ENCODE assay signal across 1 cellular context in the genomic region with DNA sequence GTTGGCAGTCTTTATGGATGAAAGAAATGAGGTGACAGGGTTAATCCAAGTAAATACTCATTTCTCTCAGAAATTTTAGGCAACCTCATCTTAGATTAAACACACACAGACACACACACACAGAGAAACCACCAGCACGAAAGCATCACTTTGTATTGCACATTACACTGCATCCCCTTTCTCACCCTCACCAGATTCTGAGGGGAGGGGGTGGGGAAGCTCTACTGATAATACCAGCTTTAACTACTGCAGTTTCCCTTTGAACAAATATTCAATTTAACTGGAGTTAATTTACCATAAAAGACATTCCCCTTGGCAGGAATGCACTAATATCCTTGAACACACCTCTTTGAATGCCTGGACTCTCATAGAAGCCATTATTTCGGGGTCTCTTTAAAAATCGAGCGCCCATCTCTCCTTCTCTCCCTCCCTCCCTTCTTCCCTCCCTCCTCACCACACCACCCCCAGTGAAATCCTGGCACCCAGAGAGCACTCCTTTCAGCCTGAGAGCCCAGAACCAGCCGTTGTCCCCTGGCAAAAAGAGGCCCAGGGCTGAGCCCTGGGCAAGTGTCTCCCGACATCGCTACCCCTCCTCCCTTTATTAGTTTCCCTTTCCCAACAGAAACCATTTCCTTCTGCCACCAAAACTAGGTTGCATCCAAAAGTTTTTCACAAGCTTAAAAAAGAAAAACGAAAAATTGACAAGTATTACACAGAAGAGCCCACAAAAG.
TF ChIP-seq lines count a peak whose summit lies in the region.

No MANE protein-coding gene starts in this region.

TF ChIP-seq in HepG2, 621 proteins besides CTCF, POLR2A, EP300 and RAD21 (continued from another document):
- TF ChIP-seq, protein P1, sequence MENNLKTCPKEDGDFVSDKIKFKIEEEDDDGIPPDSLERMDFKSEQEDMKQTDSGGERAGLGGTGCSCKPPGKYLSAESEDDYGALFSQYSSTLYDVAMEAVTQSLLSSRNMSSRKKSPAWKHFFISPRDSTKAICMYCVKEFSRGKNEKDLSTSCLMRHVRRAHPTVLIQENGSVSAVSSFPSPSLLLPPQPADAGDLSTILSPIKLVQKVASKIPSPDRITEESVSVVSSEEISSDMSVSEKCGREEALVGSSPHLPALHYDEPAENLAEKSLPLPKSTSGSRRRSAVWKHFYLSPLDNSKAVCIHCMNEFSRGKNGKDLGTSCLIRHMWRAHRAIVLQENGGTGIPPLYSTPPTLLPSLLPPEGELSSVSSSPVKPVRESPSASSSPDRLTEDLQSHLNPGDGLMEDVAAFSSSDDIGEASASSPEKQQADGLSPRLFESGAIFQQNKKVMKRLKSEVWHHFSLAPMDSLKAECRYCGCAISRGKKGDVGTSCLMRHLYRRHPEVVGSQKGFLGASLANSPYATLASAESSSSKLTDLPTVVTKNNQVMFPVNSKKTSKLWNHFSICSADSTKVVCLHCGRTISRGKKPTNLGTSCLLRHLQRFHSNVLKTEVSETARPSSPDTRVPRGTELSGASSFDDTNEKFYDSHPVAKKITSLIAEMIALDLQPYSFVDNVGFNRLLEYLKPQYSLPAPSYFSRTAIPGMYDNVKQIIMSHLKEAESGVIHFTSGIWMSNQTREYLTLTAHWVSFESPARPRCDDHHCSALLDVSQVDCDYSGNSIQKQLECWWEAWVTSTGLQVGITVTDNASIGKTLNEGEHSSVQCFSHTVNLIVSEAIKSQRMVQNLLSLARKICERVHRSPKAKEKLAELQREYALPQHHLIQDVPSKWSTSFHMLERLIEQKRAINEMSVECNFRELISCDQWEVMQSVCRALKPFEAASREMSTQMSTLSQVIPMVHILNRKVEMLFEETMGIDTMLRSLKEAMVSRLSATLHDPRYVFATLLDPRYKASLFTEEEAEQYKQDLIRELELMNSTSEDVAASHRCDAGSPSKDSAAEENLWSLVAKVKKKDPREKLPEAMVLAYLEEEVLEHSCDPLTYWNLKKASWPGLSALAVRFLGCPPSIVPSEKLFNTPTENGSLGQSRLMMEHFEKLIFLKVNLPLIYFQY (CRISPR knock-in tag; IDR thresholded peaks at IDR 0.05; ENCODE audit: borderline replicate concordance) = no peak
